1 cellular context compared by ENCODE assay signal in genomic region chr16:48684148-48684547, GRCh38.
TF ChIP-seq lines count a peak whose summit lies in the region.

No MANE protein-coding gene starts in this region.

TF ChIP-seq in HepG2, 621 proteins besides CTCF, POLR2A, EP300 and RAD21 (continued from another document):
- TF ChIP-seq ZNF318 (CRISPR knock-in tag; IDR thresholded peaks at IDR 0.05) (no peak), RCOR2 (CRISPR knock-in tag; IDR thresholded peaks at IDR 0.05) (no peak), ZNF33A (CRISPR knock-in tag; IDR thresholded peaks at IDR 0.05; ENCODE audit: borderline replicate concordance) (no peak)
